Comparison of ENCODE assay signal across 8 cellular contexts in genomic region chr9:33466565-33467495, GRCh38. TPM values are rescaled to one million over a fixed set of nuclear protein-coding genes. Genes with fewer than 3 reads are reported as not detected.
DNase-seq lines count a peak whose midpoint lies in the region; ATAC-seq and TF ChIP-seq lines count a peak whose summit lies in the region.

No MANE protein-coding gene starts in this region.

- DNase-seq in CD1c-positive myeloid dendritic cell (ENCODE audit: extremely low spot score): peak; percentile 66
- peak; percentile 82 for DNase-seq in HEK293T (ENCODE audit: extremely low spot score)
- DNase-seq in T follicular helper cell (ENCODE audit: low read depth): peak; percentile 64
- DNase-seq in activated naive CD8-positive, alpha-beta T cell treated with anti-CD3 and anti-CD28 coated beads, Interleukin-2, amount 50 U/mL, for 16 hours (ENCODE audit: low read depth, low spot score): peak; percentile 42
- DNase-seq in right cardiac atrium: peak; percentile 57 to 85 (median 83)
- peak; percentile 78 for DNase-seq in stimulated activated CD4-positive, alpha-beta T cell treated with anti-CD3 and anti-CD28 coated beads, Interleukin-15, amount 100 ng/mL, for 24 hours

- no peak overlapping the region for H3K27ac ChIP-seq in right cardiac atrium (ENCODE audit: low read length)

- intact Hi-C loops in right cardiac atrium (cut with DNase I): loop anchor here in 2 of 4 donors (10.0 kb wide), 1 partner anchor 92 kb away; no protein-coding TSS in a partner anchor

- H3K4me3 ChIP-seq in right cardiac atrium (ENCODE audit: low read length): no peak overlapping the region

- no peaks in the 10 kb centered on the region for H3K27me3 ChIP-seq in right cardiac atrium (ENCODE audit: control insufficient read depth, insufficient read depth)

- POLR2A ChIA-PET in HEK293T (lab: Yijun Ruan, JAX): no interaction called here

- no peaks in the 10 kb centered on the region for H3K4me1 ChIP-seq in right cardiac atrium (ENCODE audit: control insufficient read depth, insufficient read depth, low read length)

- ATAC-seq in right cardiac atrium (peak in 1 of 2 donors; percentile 53), HG03097 (IDR thresholded peaks at IDR 0.05; ENCODE audit: low FRiP score, unreplicated experiment) (no peak), GM21576 (IDR thresholded peaks at IDR 0.05; ENCODE audit: unreplicated experiment) (no peak)

- H3K9me3 ChIP-seq in right cardiac atrium (ENCODE audit: control insufficient read depth, low read length): no peaks in the 10 kb centered on the region

- WGBS in right cardiac atrium: 78% methylated on average over 24 of the region's 24 CpGs

- CTCF ChIA-PET in HEK293T (lab: Yijun Ruan, JAX): interaction anchor here (0.6 to 2.1 kb wide), 8 partner anchors 9 to 93 kb away, joined by 3 to 16 read pairs (median 6); no protein-coding TSS in a partner anchor

TF ChIP-seq in HEK293T, 16 proteins besides CTCF, POLR2A, EP300 and RAD21:
- no peak for TF ChIP-seq FOXA1 (IDR thresholded peaks at IDR 0.05)
- TF ChIP-seq NFRKB (IDR thresholded peaks at IDR 0.05): no peak
- no peak for TF ChIP-seq PKNOX1 (IDR thresholded peaks at IDR 0.05)
- no peak for TF ChIP-seq BHLHE40 (IDR thresholded peaks at IDR 0.05; ENCODE audit: borderline replicate concordance)
- no peak for TF ChIP-seq CTBP1 (IDR thresholded peaks at IDR 0.05; ENCODE audit: borderline replicate concordance)
- no peak for TF ChIP-seq LEF1 (IDR thresholded peaks at IDR 0.05; ENCODE audit: borderline replicate concordance)
- no peak for TF ChIP-seq FOXK2 (IDR thresholded peaks at IDR 0.05)
- no peak for TF ChIP-seq SUZ12 (IDR thresholded peaks at IDR 0.05)
- TF ChIP-seq ELF4 (IDR thresholded peaks at IDR 0.05): no peak
- TF ChIP-seq FOXM1 (IDR thresholded peaks at IDR 0.05; ENCODE audit: borderline replicate concordance): no peak
- TF ChIP-seq L3MBTL2 (conservative IDR thresholded peaks at IDR 0.05): no peak
- no peak for TF ChIP-seq TARDBP (IDR thresholded peaks at IDR 0.05)
- no peak for TF ChIP-seq ARNT (IDR thresholded peaks at IDR 0.05)
- no peak for TF ChIP-seq ZNF384 (IDR thresholded peaks at IDR 0.05)
- no peak for TF ChIP-seq HDGF (IDR thresholded peaks at IDR 0.05; ENCODE audit: borderline replicate concordance)

RNA-seq across cellular contexts. Expression of gene NOL6, which starts 6.9 kb away (rescaled TPM):
- 10 to 100 TPM; 13.7 to 24.6 (median 15.4) TPM for total RNA-seq in right cardiac atrium
- 13.5 TPM for polyA plus RNA-seq in right cardiac atrium

RNA-seq across cellular contexts. Expression of gene AQP3, which starts 19.4 kb away (rescaled TPM):
- total RNA-seq in right cardiac atrium: 10 to 100 TPM; 15.9 to 77.5 (median 20.2) TPM
- 18.7 TPM for polyA plus RNA-seq in right cardiac atrium

RNA-seq across cellular contexts. Expression of gene ANKRD18B, which starts 57.2 kb away (rescaled TPM):
- 1 to 10 TPM in 2 of 4 donors, under 1 TPM in 2; 0.62 to 2.4 (median 1.0) TPM for total RNA-seq in right cardiac atrium
- 0.68 TPM for polyA plus RNA-seq in right cardiac atrium
